11 cellular contexts compared by ENCODE assay signal in genomic region chr5:13566903-13567339, GRCh38.
DNase-seq lines count a peak whose midpoint lies in the region; ATAC-seq and TF ChIP-seq lines count a peak whose summit lies in the region.
"Had no signal": no experiment of that assay in that cellular context is flagged by ENCODE, and none has a peak within 500 bp of the region (broad histone marks: within the 10 kb centered on the region; RNA-seq: fewer than 3 reads in every experiment).

No MANE protein-coding gene starts in this region.

- H3K4me1 Mint-ChIP-seq in activated T-helper 1 cell treated with anti-CD3 and anti-CD28 coated beads, Interleukin-12 subunit alpha, Interleukin-12 subunit beta, Interleukin-2, Interleukin-4 antibody, amounts not matched to agents 30 ng/mL and 10 ng/mL and 1 ng/mL, durations not matched to agents 14 hours and 24 hours and 36 hours (ENCODE audit: low read depth), result no peaks in the 10 kb centered on the region

- peaks cover 2 to 5% of the 10 kb centered on the region in 2 experiments for H3K4me1 ChIP-seq in trophoblast cell (ENCODE audit: control insufficient read depth in 1 of 2, insufficient read depth in 2 of 2, low read length in 2 of 2)

- no peaks in the 10 kb centered on the region for H3K27me3 ChIP-seq in trophoblast cell (ENCODE audit: insufficient read depth, low read length)

- no peak overlapping the region for H2BK12ac ChIP-seq in trophoblast cell (ENCODE audit: low read length)

- H3K9me3 ChIP-seq in trophoblast cell (ENCODE audit: insufficient read depth, low read depth, low read length), result no peaks in the 10 kb centered on the region

- H3K4me3 Mint-ChIP-seq in activated T-helper 1 cell treated with anti-CD3 and anti-CD28 coated beads, Interleukin-12 subunit alpha, Interleukin-12 subunit beta, Interleukin-2, Interleukin-4 antibody, amounts not matched to agents 30 ng/mL and 10 ng/mL and 1 ng/mL, durations not matched to agents 14 hours and 24 hours and 36 hours, result no peak overlapping the region
- H3K4me3 Mint-ChIP-seq: activated CD4-positive, alpha-beta memory T cell treated with anti-CD3 and anti-CD28 coated beads for 36 hours had no signal

- H3K4me3 ChIP-seq in trophoblast cell (ENCODE audit: low read depth, low read length), result no peak overlapping the region

- no peak overlapping the region for H3K14ac ChIP-seq in trophoblast cell (ENCODE audit: low read length)

- intact Hi-C loops in activated T-helper 1 cell treated with anti-CD3 and anti-CD28 coated beads, Interleukin-12 subunit alpha, Interleukin-12 subunit beta, Interleukin-2, Interleukin-4 antibody, amounts not matched to agents 30 ng/mL and 10 ng/mL and 1 ng/mL, durations not matched to agents 14 hours and 24 hours and 36 hours (cut with micrococcal nuclease), result no loop called here

- no peak overlapping the region for H2BK120ac ChIP-seq in trophoblast cell (ENCODE audit: insufficient read depth, low read length, poor library complexity)

- whole genome bisulfite sequencing in trophoblast cell (ENCODE audit: extremely low coverage, insufficient coverage, insufficient read length), result no CpG with 5 or more reads among the region's 3 CpGs

- H3K36me3 Mint-ChIP-seq in activated T-helper 1 cell treated with anti-CD3 and anti-CD28 coated beads, Interleukin-12 subunit alpha, Interleukin-12 subunit beta, Interleukin-2, Interleukin-4 antibody, amounts not matched to agents 30 ng/mL and 10 ng/mL and 1 ng/mL, durations not matched to agents 14 hours and 24 hours and 36 hours (ENCODE audit: low read depth), result no peaks in the 10 kb centered on the region
- H3K36me3 Mint-ChIP-seq: activated CD4-positive, alpha-beta memory T cell treated with anti-CD3 and anti-CD28 coated beads for 36 hours had no signal

- peak; percentile 47 for DNase-seq in GM03348 (ENCODE audit: low spot score)
- peak; percentile 85 to 91 for DNase-seq in NOMO-1 (lab: John Stamatoyannopoulos, UW; ENCODE audit: unreplicated experiment in 2 of 2)
- peak; percentile 92 for DNase-seq in epithelial cell of prostate (ENCODE audit: low read depth, low spot score)
- DNase-seq in trophoblast cell, result peak; percentile 78 to 97
- DNase-seq in GM10266 (ENCODE audit: extremely low spot score), result no peak
- DNase-seq in activated T-helper 1 cell treated with anti-CD3 and anti-CD28 coated beads, Interleukin-12 subunit alpha, Interleukin-12 subunit beta, Interleukin-2, Interleukin-4 antibody, amounts not matched to agents 30 ng/mL and 10 ng/mL and 1 ng/mL, durations not matched to agents 14 hours and 24 hours and 36 hours (ENCODE audit: low spot score), result no peak
- DNase-seq in NCI-H82 treated with DMSO at 0.1 percent for 48 hours (lab: John Stamatoyannopoulos, UW; ENCODE audit: unreplicated experiment), result no peak
- DNase-seq: activated CD4-positive, alpha-beta memory T cell treated with anti-CD3 and anti-CD28 coated beads for 36 hours; KG1; NCI-H446 had no signal

- H3K4ac ChIP-seq in trophoblast cell (ENCODE audit: low read depth, low read length), result no peak overlapping the region

- H2BK5ac ChIP-seq in trophoblast cell (ENCODE audit: low read depth, low read length, poor library complexity), result peak overlapping the region; percentile 47

- no peaks in the 10 kb centered on the region for H3K36me3 ChIP-seq in trophoblast cell (ENCODE audit: control insufficient read depth in 1 of 2, insufficient read depth in 2 of 2, low read length in 2 of 2)

- no peak overlapping the region for H3K9ac ChIP-seq in trophoblast cell (ENCODE audit: low read length)

- no peak overlapping the region for H3K4me2 ChIP-seq in trophoblast cell (ENCODE audit: low read length)

- TF ChIP-seq CTCF in GM10266 (IDR thresholded peaks at IDR 0.05; ENCODE audit: control insufficient read depth, insufficient read depth, low read depth, missing control alignments), result no peak

- no peaks in the 10 kb centered on the region for H3K27me3 Mint-ChIP-seq in activated T-helper 1 cell treated with anti-CD3 and anti-CD28 coated beads, Interleukin-12 subunit alpha, Interleukin-12 subunit beta, Interleukin-2, Interleukin-4 antibody, amounts not matched to agents 30 ng/mL and 10 ng/mL and 1 ng/mL, durations not matched to agents 14 hours and 24 hours and 36 hours (ENCODE audit: insufficient read depth)
- H3K27me3 Mint-ChIP-seq: activated CD4-positive, alpha-beta memory T cell treated with anti-CD3 and anti-CD28 coated beads for 36 hours had no signal

- ATAC-seq in GM21360 (IDR thresholded peaks at IDR 0.05; ENCODE audit: unreplicated experiment), result no peak

- H3K79me1 ChIP-seq in trophoblast cell (ENCODE audit: low read length), result peaks cover 4% of the 10 kb centered on the region

- H3K23ac ChIP-seq in trophoblast cell (ENCODE audit: low read length), result no peak overlapping the region

- no peak overlapping the region for H2AK5ac ChIP-seq in trophoblast cell (ENCODE audit: low read length)

- H4K12ac ChIP-seq in trophoblast cell (ENCODE audit: low read depth, low read length), result no peak overlapping the region

- H3K27ac Mint-ChIP-seq in activated T-helper 1 cell treated with anti-CD3 and anti-CD28 coated beads, Interleukin-12 subunit alpha, Interleukin-12 subunit beta, Interleukin-2, Interleukin-4 antibody, amounts not matched to agents 30 ng/mL and 10 ng/mL and 1 ng/mL, durations not matched to agents 14 hours and 24 hours and 36 hours, result no peak overlapping the region
- H3K27ac Mint-ChIP-seq: activated CD4-positive, alpha-beta memory T cell treated with anti-CD3 and anti-CD28 coated beads for 36 hours had no signal

- peaks cover 14% of the 10 kb centered on the region for H3K9me3 Mint-ChIP-seq in activated T-helper 1 cell treated with anti-CD3 and anti-CD28 coated beads, Interleukin-12 subunit alpha, Interleukin-12 subunit beta, Interleukin-2, Interleukin-4 antibody, amounts not matched to agents 30 ng/mL and 10 ng/mL and 1 ng/mL, durations not matched to agents 14 hours and 24 hours and 36 hours

- H3K27ac ChIP-seq in epithelial cell of prostate (peak overlapping the region; percentile 99), trophoblast cell (ENCODE audit: low read depth, low read length) (no peak overlapping the region)

- H4K91ac ChIP-seq in trophoblast cell (ENCODE audit: low read depth, low read length), result no peak overlapping the region

- no peak overlapping the region for H3K18ac ChIP-seq in trophoblast cell (ENCODE audit: low read length)

- H3K79me2 ChIP-seq in trophoblast cell (ENCODE audit: control insufficient read depth, insufficient read depth, low read length, poor library complexity), result no peaks in the 10 kb centered on the region

- no peak overlapping the region for H4K8ac ChIP-seq in trophoblast cell (ENCODE audit: low read depth, low read length)

- H2AFZ ChIP-seq in trophoblast cell (ENCODE audit: insufficient read depth, low read length, poor library complexity), result no peak overlapping the region

Comparison
In these comparisons a context has a peak if more than half of its experiments do, and no peak if none do; other contexts are left out.
1. DNase-seq: peak in GM03348 (single experiment), NOMO-1 (2 of 2), epithelial cell of prostate (single experiment) and trophoblast cell (2 of 2); none in GM10266 (single experiment), activated T-helper 1 cell treated with anti-CD3 and anti-CD28 coated beads, Interleukin-12 subunit alpha, Interleukin-12 subunit beta, Interleukin-2, Interleukin-4 antibody, amounts not matched to agents 30 ng/mL and 10 ng/mL and 1 ng/mL, durations not matched to agents 14 hours and 24 hours and 36 hours (single experiment) and NCI-H82 treated with DMSO at 0.1 percent for 48 hours (single experiment).